Comparison of ENCODE assay signal across 21 cellular contexts in genomic region chr9:561430-561829, GRCh38. TPM values are rescaled to one million over a fixed set of nuclear protein-coding genes. Genes with fewer than 3 reads are reported as not detected.
DNase-seq lines count a peak whose midpoint lies in the region; ATAC-seq and TF ChIP-seq lines count a peak whose summit lies in the region.
"Had no signal": no experiment of that assay in that cellular context is flagged by ENCODE, and none has a peak within 500 bp of the region (broad histone marks: within the 10 kb centered on the region; RNA-seq: fewer than 3 reads in every experiment).

No MANE protein-coding gene starts in this region.

- no peaks in the 10 kb centered on the region for H3K27me3 ChIP-seq in BJ (ENCODE audit: control insufficient read depth, insufficient read depth, low read length)
- no peaks in the 10 kb centered on the region for H3K27me3 ChIP-seq in OCI-LY1 (ENCODE audit: insufficient read depth, low read length)
- H3K27me3 ChIP-seq in left lung: no peaks in the 10 kb centered on the region
- H3K27me3 ChIP-seq: tibial nerve had no signal

- CTCF ChIA-PET in BJ (lab: Yijun Ruan, JAX): no interaction called here

- H3K36me3 ChIP-seq in BJ (ENCODE audit: control insufficient read depth, insufficient read depth, low read length) (no peaks in the 10 kb centered on the region), OCI-LY1 (ENCODE audit: insufficient read depth, low read length) (peaks cover 8% of the 10 kb centered on the region; the same call in 1 of the 2 replicates), left lung (no peaks in the 10 kb centered on the region)
- H3K36me3 ChIP-seq: tibial nerve had no signal

- H4K20me1 ChIP-seq in OCI-LY1 (ENCODE audit: insufficient read depth, low read length): no peaks in the 10 kb centered on the region

- no peak overlapping the region for H2AFZ ChIP-seq in OCI-LY1 (ENCODE audit: low read length)

- H3K9me3 Mint-ChIP-seq in activated naive CD4-positive, alpha-beta T cell treated with anti-CD3 and anti-CD28 coated beads, Interleukin-2, amount 50 U/mL, for 72 hours: no peaks in the 10 kb centered on the region
- H3K9me3 Mint-ChIP-seq: stimulated activated memory B cell treated with anti-CD40 and anti-IgM and Interleukin-4, amounts not matched to agents 10 μg/mL and 1 μg/mL and 100 μg/mL, for 72 hours had no signal

- H3K4me1 ChIP-seq in OCI-LY1 (ENCODE audit: insufficient read depth, low read length, severe bottlenecking): peaks cover 54% of the 10 kb centered on the region
- no peaks in the 10 kb centered on the region for H3K4me1 ChIP-seq in left lung

- no peaks in the 10 kb centered on the region for H3K79me2 ChIP-seq in OCI-LY1 (ENCODE audit: insufficient read depth, low read length)

- H3K27ac Mint-ChIP-seq in activated naive CD4-positive, alpha-beta T cell treated with anti-CD3 and anti-CD28 coated beads, Interleukin-2, amount 50 U/mL, for 72 hours: no peak overlapping the region
- H3K27ac Mint-ChIP-seq: activated naive CD8-positive, alpha-beta T cell had no signal

- H3K27ac ChIP-seq in OCI-LY1 (ENCODE audit: low read depth, low read length, poor library complexity, severe bottlenecking): peak overlapping the region; percentile 60
- H3K27ac ChIP-seq in cingulate gyrus (ENCODE audit: low read depth, low read length): peak overlapping the region; percentile 63
- H3K27ac ChIP-seq in left lung: no peak overlapping the region

- no peak overlapping the region for H3K4me3 ChIP-seq in BJ (ENCODE audit: low read depth, low read length)
- H3K4me3 ChIP-seq in OCI-LY1 (ENCODE audit: low read depth, low read length, poor library complexity, severe bottlenecking): no peak overlapping the region
- H3K4me3 ChIP-seq in left lung: no peak overlapping the region
- H3K4me3 ChIP-seq: tibial nerve had no signal

- TF ChIP-seq CTCF in BJ (IDR thresholded peaks at IDR 0.05; ENCODE audit: insufficient read depth, low read depth, low read length): no peak
- no peak for TF ChIP-seq CTCF in OCI-LY1 (IDR thresholded peaks at IDR 0.05; ENCODE audit: low read length)
- no peak for TF ChIP-seq CTCF in left lung (IDR thresholded peaks at IDR 0.05)

- DNase-seq in BJ (ENCODE audit: low read depth) (peak; percentile 30), left lung (no peak), NCI-H1092 (lab: John Stamatoyannopoulos, UW) (no peak)
- DNase-seq in activated naive CD4-positive, alpha-beta T cell treated with anti-CD3 and anti-CD28 coated beads, Interleukin-2, amount 50 U/mL, for 72 hours (ENCODE audit: low spot score in 2 of 2): no peak
- DNase-seq in stimulated activated CD4-positive, alpha-beta T cell treated with anti-CD3 and anti-CD28 coated beads, Interleukin-4, amount 100 ng/mL, for 24 hours: no peak
- DNase-seq: activated CD4-positive, alpha-beta T cell treated with anti-CD3 and anti-CD28 coated beads for 1 hour; central memory CD4-positive, alpha-beta T cell; DMS79; effector CD4-positive, alpha-beta T cell; HCEC 1CT; NCI-H1930; NCI-H446; NK-92 treated with Interleukin-12 subunit alpha and Interleukin-12 subunit beta, amount 100 ng/mL, for 24 hours; RPMI8226; SW 1271 had no signal

- H3K9ac ChIP-seq in OCI-LY1 (ENCODE audit: low read length): no peak overlapping the region

- ATAC-seq in left lung (peak; percentile 60), GM18867 (IDR thresholded peaks at IDR 0.05; ENCODE audit: unreplicated experiment) (no peak)
- no peak for ATAC-seq in activated naive CD4-positive, alpha-beta T cell treated with anti-CD3 and anti-CD28 coated beads, Interleukin-2, amount 50 U/mL, for 72 hours
- ATAC-seq: stimulated activated memory B cell treated with anti-CD40 and anti-IgM and Interleukin-4, amounts not matched to agents 10 μg/mL and 1 μg/mL and 100 μg/mL, for 72 hours had no signal

- H3F3A ChIP-seq in OCI-LY1 (ENCODE audit: insufficient read depth, low read length): no peaks in the 10 kb centered on the region

- H3K9me2 ChIP-seq in OCI-LY1 (ENCODE audit: low read depth, low read length): no peaks in the 10 kb centered on the region

- H3K4me2 ChIP-seq in OCI-LY1 (ENCODE audit: low read length): peak overlapping the region; percentile 40

- POLR2A ChIA-PET in BJ (lab: Charles Lee): no interaction called here

- H3K9me3 ChIP-seq in OCI-LY1 (ENCODE audit: low read length) (no peaks in the 10 kb centered on the region), left lung (no peaks in the 10 kb centered on the region)
- H3K9me3 ChIP-seq: tibial nerve had no signal

- H3K36me3 Mint-ChIP-seq in activated naive CD4-positive, alpha-beta T cell treated with anti-CD3 and anti-CD28 coated beads, Interleukin-2, amount 50 U/mL, for 72 hours: no peaks in the 10 kb centered on the region
- H3K36me3 Mint-ChIP-seq: activated naive CD8-positive, alpha-beta T cell; stimulated activated memory B cell treated with anti-CD40 and anti-IgM and Interleukin-4, amounts not matched to agents 10 μg/mL and 1 μg/mL and 100 μg/mL, for 72 hours had no signal

- intact Hi-C loops in left lung (cut with DNase I): no loop called here

RNA-seq across cellular contexts. Expression of gene KANK1, which starts 56.9 kb away (rescaled TPM):
- polyA plus RNA-seq in BJ (2011; rRNA removed): 32.6 and 42.6 TPM in 2 replicates
- polyA minus RNA-seq in BJ (2011; rRNA and poly(A)+ RNA removed): 49.8 and 61.2 TPM in 2 replicates
- total RNA-seq in left lung: 10 to 100 TPM; 30.3 to 35.9 TPM
- total RNA-seq in activated naive CD4-positive, alpha-beta T cell treated with anti-CD3 and anti-CD28 coated beads, Interleukin-2, amount 50 U/mL, for 72 hours: 1 to 10 TPM; 2.9 to 6.2 TPM

Comparison
In these comparisons a context has a peak if more than half of its experiments do, and no peak if none do; other contexts are left out.
1. H3K27ac ChIP-seq: peak in OCI-LY1 (single experiment) and cingulate gyrus (single experiment); none in left lung (0 of 2).
2. RNA of gene KANK1, which starts 56.9 kb away (total RNA-seq): 30.3 to 35.9 TPM in left lung; 2.9 to 6.2 TPM in activated naive CD4-positive, alpha-beta T cell treated with anti-CD3 and anti-CD28 coated beads, Interleukin-2, amount 50 U/mL, for 72 hours; every median in the first group is over 4 times any median in the second.